Comparison of ENCODE assay signal across 20 cellular contexts in the genomic region with DNA sequence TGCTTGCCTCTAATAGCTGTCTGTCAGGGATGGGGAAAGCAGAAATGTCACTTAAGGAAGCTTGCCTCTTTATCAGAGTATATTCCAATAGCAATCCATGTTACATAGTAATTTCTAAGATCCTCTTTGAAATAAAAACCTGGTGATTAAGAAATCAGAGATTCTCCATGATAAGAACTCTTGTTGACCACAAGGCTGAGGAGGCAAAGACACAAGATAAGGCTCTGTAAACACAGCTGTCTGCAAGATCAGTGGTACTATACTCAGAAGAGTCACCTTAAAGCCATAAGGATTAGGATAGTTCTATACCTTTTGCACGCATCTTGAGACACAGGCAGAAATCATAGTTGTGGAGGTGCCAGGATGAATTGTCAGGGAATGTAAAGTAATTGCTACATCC.
"Had no signal": no experiment of that assay in that cellular context is flagged by ENCODE, and none has a peak within 500 bp of the region (broad histone marks: within the 10 kb centered on the region; RNA-seq: fewer than 3 reads in every experiment).

No MANE protein-coding gene starts in this region.

- DNase-seq: activated CD4-positive, alpha-beta T cell treated with anti-CD3 and anti-CD28 coated beads, Interleukin-2, amount 50 U/mL, for 1 hour; activated CD4-positive, CD25-positive, alpha-beta regulatory T cell treated with anti-CD3 and anti-CD28 coated beads, Interleukin-2, amount 50 U/mL, for 72 hours; activated CD8-positive, alpha-beta T cell treated with anti-CD3 and anti-CD28 coated beads for 36 hours; activated naive CD4-positive, alpha-beta T cell; activated T-cell treated with anti-CD3 and anti-CD28 coated beads for 4 hours; activated T-cell treated with anti-CD3 and anti-CD28 coated beads, Interleukin-2, amount 50 U/mL, for 72 hours; aorta; caudate nucleus; foreskin melanocyte; left lung; lower lobe of right lung; mesenchymal stem cell; naive thymus-derived CD8-positive, alpha-beta T cell; stimulated activated CD4-positive, alpha-beta T cell treated with anti-CD3 and anti-CD28 coated beads, Interleukin-2, amount 100 ng/mL, for 48 hours; stimulated activated naive CD8-positive, alpha-beta T cell treated with anti-CD3 and anti-CD28 coated beads, Interleukin-15, Interleukin-2, amounts not matched to agents 100 U/mL and 50 U/mL, for 24 hours; testis; transverse colon had no signal

- H3K4me3 ChIP-seq: esophagus muscularis mucosa, left lung, lower lobe of right lung, neural progenitor cell, right atrium auricular region, testis, transverse colon had no signal
